Comparison of ENCODE assay signal across 12 cellular contexts in genomic region chr5:172082180-172082579, GRCh38.
"Had no signal": no experiment of that assay in that cellular context is flagged by ENCODE, and none has a peak within 500 bp of the region (broad histone marks: within the 10 kb centered on the region; RNA-seq: fewer than 3 reads in every experiment).

No MANE protein-coding gene starts in this region.

- H3K4me3 Mint-ChIP-seq: dendritic cell treated with granulocyte-macrophage colony-stimulating factor and Interleukin-4, amounts not matched to agents 40 ng/mL and 50 ng/mL, for 4 days; type B pancreatic cell had no signal

- DNase-seq: activated CD4-positive, CD25-positive, alpha-beta regulatory T cell treated with anti-CD3 and anti-CD28 coated beads, Interleukin-2, amount 50 U/mL, for 72 hours; caudate nucleus; glutamatergic neuron; midbrain; nucleus accumbens; spleen; stimulated activated CD4-positive, alpha-beta T cell treated with anti-CD3 and anti-CD28 coated beads, Interleukin-1b, Interleukin-23, amount 100 ng/mL, for 48 hours; stimulated activated naive CD4-positive, alpha-beta T cell had no signal

- ATAC-seq: right lobe of liver had no signal

- H3K27me3 Mint-ChIP-seq: dendritic cell treated with granulocyte-macrophage colony-stimulating factor and Interleukin-4, amounts not matched to agents 40 ng/mL and 50 ng/mL, for 4 days; progenitor cell of endocrine pancreas; type B pancreatic cell had no signal

- H3K9me3 Mint-ChIP-seq: dendritic cell treated with granulocyte-macrophage colony-stimulating factor and Interleukin-4, amounts not matched to agents 40 ng/mL and 50 ng/mL, for 4 days; type B pancreatic cell had no signal

- H3K27ac Mint-ChIP-seq: dendritic cell treated with granulocyte-macrophage colony-stimulating factor and Interleukin-4, amounts not matched to agents 40 ng/mL and 50 ng/mL, for 4 days; progenitor cell of endocrine pancreas; type B pancreatic cell had no signal
